1 cellular context compared by ENCODE assay signal in genomic region chr14:90276627-90277367, GRCh38.
TF ChIP-seq lines count a peak whose summit lies in the region.

No MANE protein-coding gene starts in this region.

TF ChIP-seq in GM23338, 12 proteins besides CTCF, POLR2A, EP300 and RAD21 (continued from another document):
- no peak for TF ChIP-seq ZNF462 (CRISPR knock-in tag; IDR thresholded peaks at IDR 0.05)
- TF ChIP-seq NANOG (IDR thresholded peaks at IDR 0.05; ENCODE audit: borderline replicate concordance) = no peak
- TF ChIP-seq JUNB (IDR thresholded peaks at IDR 0.05; ENCODE audit: unreplicated experiment) = no peak
- no peak for TF ChIP-seq ZNF114 (CRISPR knock-in tag; IDR thresholded peaks at IDR 0.05)
- TF ChIP-seq, protein P1, sequence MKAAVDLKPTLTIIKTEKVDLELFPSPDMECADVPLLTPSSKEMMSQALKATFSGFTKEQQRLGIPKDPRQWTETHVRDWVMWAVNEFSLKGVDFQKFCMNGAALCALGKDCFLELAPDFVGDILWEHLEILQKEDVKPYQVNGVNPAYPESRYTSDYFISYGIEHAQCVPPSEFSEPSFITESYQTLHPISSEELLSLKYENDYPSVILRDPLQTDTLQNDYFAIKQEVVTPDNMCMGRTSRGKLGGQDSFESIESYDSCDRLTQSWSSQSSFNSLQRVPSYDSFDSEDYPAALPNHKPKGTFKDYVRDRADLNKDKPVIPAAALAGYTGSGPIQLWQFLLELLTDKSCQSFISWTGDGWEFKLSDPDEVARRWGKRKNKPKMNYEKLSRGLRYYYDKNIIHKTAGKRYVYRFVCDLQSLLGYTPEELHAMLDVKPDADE (IDR thresholded peaks at IDR 0.05) = no peak
- no peak for TF ChIP-seq CREB1 (CRISPR knock-in tag; IDR thresholded peaks at IDR 0.05; ENCODE audit: low read depth)
- TF ChIP-seq EZH2 (IDR thresholded peaks at IDR 0.05; ENCODE audit: low read depth, unreplicated experiment) = no peak
